ENCODE assay signal across 8 cellular contexts in the genomic region with DNA sequence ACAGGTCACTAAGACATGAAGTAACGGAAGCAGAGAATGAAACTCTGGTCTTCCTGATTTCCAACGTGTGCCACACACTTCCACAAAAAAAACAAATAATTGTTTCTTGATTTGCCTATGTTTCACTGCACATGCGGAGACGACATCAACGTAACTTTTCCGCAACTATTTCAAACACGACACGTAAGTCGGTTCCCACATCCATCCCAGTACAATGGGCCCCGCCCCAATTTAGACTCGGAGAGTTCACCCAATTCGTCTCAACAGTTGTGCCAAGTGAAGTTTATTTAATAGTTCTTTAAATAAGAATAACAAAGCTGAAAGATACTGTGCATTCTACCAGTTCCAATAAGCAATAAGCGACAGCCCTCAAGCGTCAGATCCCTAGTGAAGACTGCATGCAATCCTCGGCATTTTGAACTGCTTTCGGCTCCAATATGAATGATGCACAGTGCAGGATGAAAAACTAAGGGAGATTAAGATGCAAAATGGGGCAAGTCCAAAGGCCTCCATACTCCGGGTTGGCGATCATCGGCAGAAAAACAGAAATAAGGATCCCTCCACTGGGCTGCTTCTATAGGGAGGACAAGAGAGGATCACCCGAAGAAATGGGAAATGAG. TPM values are rescaled to one million over a fixed set of nuclear protein-coding genes. Genes with fewer than 3 reads are reported as not detected.
A peak's percentile ranks its signal among the peaks of the same experiment; 100 is the strongest.
DNase-seq lines count a peak whose midpoint lies in the region; ATAC-seq and TF ChIP-seq lines count a peak whose summit lies in the region.

No MANE protein-coding gene starts in this region.

- H3K9ac ChIP-seq in Karpas-422 (ENCODE audit: low read length): peak overlapping the region; percentile 97

- H3K4me1 ChIP-seq in Karpas-422 (ENCODE audit: low read length): peaks cover 21% of the 10 kb centered on the region
- peaks cover 12% of the 10 kb centered on the region for H3K4me1 ChIP-seq in hepatocyte (ENCODE audit: insufficient read depth)
- peaks cover 11 to 18% of the 10 kb centered on the region in 2 donors for H3K4me1 ChIP-seq in gastrocnemius medialis

- H3K27ac Mint-ChIP-seq in activated naive CD4-positive, alpha-beta T cell treated with anti-CD3 and anti-CD28 coated beads, Interleukin-2, amount 50 U/mL, for 72 hours: peak overlapping the region; percentile 96 to 99

- intact Hi-C loops in gastrocnemius medialis (cut with DNase I; ENCODE audit: low total_unique reads): loop anchor here (1.0 to 10.0 kb wide), 5 partner anchors 17 to 1130 kb away; partner anchors contain the start of genes COMMD1, EHBP1, FAM161A and PAPOLG

- peaks cover 19 to 20% of the 10 kb centered on the region in 2 donors for H3K36me3 Mint-ChIP-seq in activated naive CD4-positive, alpha-beta T cell treated with anti-CD3 and anti-CD28 coated beads, Interleukin-2, amount 50 U/mL, for 72 hours

- H3K27ac ChIP-seq in Karpas-422 (ENCODE audit: low read length): peak overlapping the region; percentile 85
- H3K27ac ChIP-seq in hepatocyte: peak overlapping the region; percentile 96
- peak overlapping the region; percentile 90 to 94 (median 91) for H3K27ac ChIP-seq in gastrocnemius medialis

- in situ Hi-C loops in gastrocnemius medialis (cut with MboI; ENCODE audit: low sequenced_read_pairs in 4 of 4): loop anchor here in 2 of 4 donors (25.0 kb wide), 2 partner anchors 825 to 1125 kb away; partner anchors contain the start of genes EHBP1 (in 2 of the 2) and PAPOLG (in 1 of the 2)

- peaks cover 40% of the 10 kb centered on the region for H4K20me1 ChIP-seq in Karpas-422 (ENCODE audit: insufficient read depth, low read depth, low read length)
- H4K20me1 ChIP-seq in hepatocyte (ENCODE audit: insufficient read depth, poor library complexity, severe bottlenecking): peaks cover 30% of the 10 kb centered on the region

- no peaks in the 10 kb centered on the region for H3K9me3 Mint-ChIP-seq in activated naive CD4-positive, alpha-beta T cell treated with anti-CD3 and anti-CD28 coated beads, Interleukin-2, amount 50 U/mL, for 72 hours

- 1% methylated on average over 20 of the region's 20 CpGs for WGBS in hepatocyte (ENCODE audit: low lambda C conversion rate, missing lambda C conversion rate)

- H3K36me3 ChIP-seq in Karpas-422 (ENCODE audit: insufficient read depth, low read length) (peaks cover 45% of the 10 kb centered on the region), hepatocyte (replicated peaks; ENCODE audit: insufficient read depth, low read depth) (no peaks in the 10 kb centered on the region), gastrocnemius medialis (peaks cover 0 to 26% of the 10 kb centered on the region in 2 donors)

- H3K4me2 ChIP-seq in Karpas-422 (ENCODE audit: low read depth, low read length, poor library complexity, severe bottlenecking) (peak overlapping the region; percentile 78), hepatocyte (peak overlapping the region; percentile 77)

- DNase-seq in SKM-1 treated with dmso at 0.1 percent for 144 hours (lab: John Stamatoyannopoulos, UW; ENCODE audit: unreplicated experiment): peak; percentile 22
- DNase-seq in SKM-1 (lab: John Stamatoyannopoulos, UW; ENCODE audit: unreplicated experiment): no peak
- peak; percentile 74 for DNase-seq in Karpas-422
- DNase-seq in activated naive CD4-positive, alpha-beta T cell treated with anti-CD3 and anti-CD28 coated beads, Interleukin-2, amount 50 U/mL, for 72 hours (ENCODE audit: low spot score in 2 of 2): peak in 1 of 2 donors; percentile 18
- peak; percentile 17 for DNase-seq in hepatocyte (ENCODE audit: low spot score)
- DNase-seq in gastrocnemius medialis: no peak
- DNase-seq in putamen (ENCODE audit: low spot score): no peak
- DNase-seq in NCI-H187 (lab: John Stamatoyannopoulos, UW): no peak

- TF ChIP-seq CTCF in hepatocyte (IDR thresholded peaks at IDR 0.05; ENCODE audit: poor library complexity) (no peak), gastrocnemius medialis (IDR thresholded peaks at IDR 0.05 in 4 of 5, conservative IDR thresholded peaks at IDR 0.05 in 1 of 5) (no peak)

- no peaks in the 10 kb centered on the region for H3K9me2 ChIP-seq in Karpas-422 (replicated peaks; ENCODE audit: insufficient read depth, low read length)
- H3K9me2 ChIP-seq in hepatocyte (replicated peaks; ENCODE audit: insufficient read depth): no peaks in the 10 kb centered on the region

- TF ChIP-seq POLR2A in gastrocnemius medialis (IDR thresholded peaks at IDR 0.05): no peak

- peaks cover 61% of the 10 kb centered on the region for H3K79me2 ChIP-seq in Karpas-422 (ENCODE audit: low read length)
- peaks cover 51% of the 10 kb centered on the region for H3K79me2 ChIP-seq in hepatocyte

- H3K27me3 ChIP-seq in Karpas-422 (ENCODE audit: low read length): no peaks in the 10 kb centered on the region
- no peaks in the 10 kb centered on the region for H3K27me3 ChIP-seq in hepatocyte
- H3K27me3 ChIP-seq in gastrocnemius medialis: no peaks in the 10 kb centered on the region

- ATAC-seq in activated naive CD4-positive, alpha-beta T cell treated with anti-CD3 and anti-CD28 coated beads, Interleukin-2, amount 50 U/mL, for 72 hours: peak in 1 of 2 donors; percentile 16
- peak in 1 of 2 donors; percentile 16 for ATAC-seq in gastrocnemius medialis

- H2AFZ ChIP-seq in Karpas-422 (ENCODE audit: low read length): peak overlapping the region; percentile 34; the same call in 1 of the 2 replicates
- H2AFZ ChIP-seq in hepatocyte: peak overlapping the region; percentile 83

- H3K9me3 ChIP-seq in Karpas-422 (ENCODE audit: low read length) (no peaks in the 10 kb centered on the region), hepatocyte (ENCODE audit: low read depth) (no peaks in the 10 kb centered on the region), gastrocnemius medialis (no peaks in the 10 kb centered on the region)

- peak overlapping the region; percentile 94 for H3K4me3 ChIP-seq in Karpas-422 (ENCODE audit: low read length)
- H3K4me3 ChIP-seq in hepatocyte: peak overlapping the region; percentile 77
- peak overlapping the region; percentile 88 to 97 (median 90) for H3K4me3 ChIP-seq in gastrocnemius medialis

RNA-seq across cellular contexts. Expression of gene CCT4, which starts 0.7 kb away (rescaled TPM):
- total RNA-seq in Karpas-422 (2014; rRNA removed; shearing (Covaris generic); ENCODE audit: low replicate concordance): 209 and 326 TPM in 2 replicates
- 100 to 1,000 TPM; 314 to 331 TPM for total RNA-seq in activated naive CD4-positive, alpha-beta T cell treated with anti-CD3 and anti-CD28 coated beads, Interleukin-2, amount 50 U/mL, for 72 hours
- total RNA-seq in hepatocyte (107 and 115 TPM in 2 replicates), gastrocnemius medialis (10 to 100 TPM; 63.2 to 87.1 (median 75.5) TPM)
- polyA plus RNA-seq in hepatocyte: 84.3 and 84.6 TPM in 2 replicates

RNA-seq across cellular contexts. Expression of gene COMMD1, which starts 17.7 kb away (rescaled TPM):
- 33.3 and 39.4 TPM in 2 replicates for total RNA-seq in Karpas-422 (2014; rRNA removed; shearing (Covaris generic); ENCODE audit: low replicate concordance)
- 10 to 100 TPM; 20.4 to 37.0 TPM for total RNA-seq in activated naive CD4-positive, alpha-beta T cell treated with anti-CD3 and anti-CD28 coated beads, Interleukin-2, amount 50 U/mL, for 72 hours
- total RNA-seq in hepatocyte (30.5 and 31.3 TPM in 2 replicates), gastrocnemius medialis (10 to 100 TPM; 51.8 to 78.6 (median 58.3) TPM)
- polyA plus RNA-seq in hepatocyte: 66.7 and 71.1 TPM in 2 replicates

RNA-seq across cellular contexts. Expression of gene FAM161A, which starts 33.9 kb away (rescaled TPM):
- 5.9 and 9.5 TPM in 2 replicates for total RNA-seq in Karpas-422 (2014; rRNA removed; shearing (Covaris generic); ENCODE audit: low replicate concordance)
- 10 to 100 TPM; 10.3 to 11.0 TPM for total RNA-seq in activated naive CD4-positive, alpha-beta T cell treated with anti-CD3 and anti-CD28 coated beads, Interleukin-2, amount 50 U/mL, for 72 hours
- total RNA-seq in hepatocyte (3.7 and 6.5 TPM in 2 replicates), gastrocnemius medialis (1 to 10 TPM; 1.2 to 2.8 (median 1.8) TPM)
- 2.1 and 4.5 TPM in 2 replicates for polyA plus RNA-seq in hepatocyte

Comparison
In these comparisons a context has a peak if more than half of its experiments do, and no peak if none do; other contexts are left out.
1. DNase-seq: peak in SKM-1 treated with dmso at 0.1 percent for 144 hours (single experiment), Karpas-422 (single experiment) and hepatocyte (single experiment); none in SKM-1 (single experiment), gastrocnemius medialis (0 of 2), putamen (single experiment) and NCI-H187 (0 of 2).
2. Peak in every context shown above with its lines, with median percentiles within 50 percentile points of each other: H3K27ac ChIP-seq and H3K4me3 ChIP-seq.